ENCODE assay signal across 16 cellular contexts in the genomic region with DNA sequence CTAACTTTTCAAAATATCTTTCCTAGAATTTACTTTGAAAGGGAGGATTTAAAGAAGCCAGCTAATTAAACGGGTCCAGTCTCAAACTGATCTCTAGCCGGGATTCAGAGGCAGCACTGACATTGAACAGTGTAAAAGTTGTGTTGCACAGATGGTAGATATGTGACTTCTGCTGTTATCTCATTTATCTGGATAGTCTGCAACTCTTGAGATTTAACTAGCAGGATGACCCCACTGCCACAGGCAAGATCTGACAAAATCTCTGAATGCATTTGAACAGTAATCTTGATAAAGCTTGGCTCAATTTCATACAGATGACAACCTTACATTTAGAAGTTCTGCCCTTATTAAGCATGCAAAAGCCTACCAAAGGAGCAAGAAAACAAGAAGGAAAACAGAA.
"Had no signal": no experiment of that assay in that cellular context is flagged by ENCODE, and none has a peak within 500 bp of the region (broad histone marks: within the 10 kb centered on the region; RNA-seq: fewer than 3 reads in every experiment).

No MANE protein-coding gene starts in this region.

- H3K4me3 ChIP-seq: esophagus squamous epithelium, ovary, testis had no signal

- H3K27ac Mint-ChIP-seq: activated naive CD4-positive, alpha-beta T cell treated with anti-CD3 and anti-CD28 coated beads, Interleukin-2, amount 50 U/mL, for 72 hours; nephron progenitor cell; stimulated activated naive CD8-positive, alpha-beta T cell treated with anti-CD3 and anti-CD28 coated beads, Interleukin-15, amount 100 ng/mL, for 72 hours; T-helper 2 cell treated with Interferon-gamma antibody and Interleukin-4, amounts not matched to agents 5 μg/mL and 100 μg/mL, for 36 hours had no signal

- H3K27me3 ChIP-seq: esophagus squamous epithelium, ovary, testis had no signal

- H3K9me3 ChIP-seq: esophagus squamous epithelium, ovary, testis had no signal

- H3K36me3 Mint-ChIP-seq: activated naive CD4-positive, alpha-beta T cell treated with anti-CD3 and anti-CD28 coated beads, Interleukin-2, amount 50 U/mL, for 72 hours had no signal

- H3K36me3 ChIP-seq: esophagus squamous epithelium, ovary had no signal

- H3K27ac ChIP-seq: esophagus squamous epithelium, ovary, testis had no signal

- DNase-seq: activated effector memory CD4-positive, alpha-beta T cell treated with Interleukin-2 at 50 U/mL for 16 hours; activated T-cell treated with anti-CD3 and anti-CD28 coated beads, Interleukin-2, amount 50 U/mL, for 1 hour; amniotic stem cell; esophagus squamous epithelium; foreskin fibroblast; glutamatergic neuron; mammary epithelial cell; nephron progenitor cell; ovary; stimulated activated CD4-positive, alpha-beta T cell treated with anti-CD3 and anti-CD28 coated beads, Interleukin-15, amount 100 ng/mL, for 24 hours; stimulated activated CD4-positive, alpha-beta T cell treated with anti-CD3 and anti-CD28 coated beads, Interleukin-4, amount 100 ng/mL, for 24 hours; stimulated activated naive CD8-positive, alpha-beta T cell treated with anti-CD3 and anti-CD28 coated beads, Interleukin-15, amount 100 ng/mL, for 72 hours had no signal

- ATAC-seq: activated CD4-positive, CD25-positive, alpha-beta regulatory T cell treated with anti-CD3 and anti-CD28 coated beads, Interleukin-2, amount 50 U/mL, for 24 hours; activated naive CD4-positive, alpha-beta T cell treated with anti-CD3 and anti-CD28 coated beads, Interleukin-2, amount 50 U/mL, for 72 hours; stimulated activated naive CD8-positive, alpha-beta T cell treated with anti-CD3 and anti-CD28 coated beads, Interleukin-15, amount 100 ng/mL, for 72 hours had no signal

- H3K9me3 Mint-ChIP-seq: activated naive CD4-positive, alpha-beta T cell treated with anti-CD3 and anti-CD28 coated beads, Interleukin-2, amount 50 U/mL, for 72 hours; nephron progenitor cell; stimulated activated naive CD8-positive, alpha-beta T cell treated with anti-CD3 and anti-CD28 coated beads, Interleukin-15, amount 100 ng/mL, for 72 hours; T-helper 2 cell treated with Interferon-gamma antibody and Interleukin-4, amounts not matched to agents 5 μg/mL and 100 μg/mL, for 36 hours had no signal

- H3K4me1 ChIP-seq: esophagus squamous epithelium, testis had no signal

- H3K4me1 Mint-ChIP-seq: stimulated activated naive CD8-positive, alpha-beta T cell treated with anti-CD3 and anti-CD28 coated beads, Interleukin-15, amount 100 ng/mL, for 72 hours had no signal

- H3K4me3 Mint-ChIP-seq: nephron progenitor cell; stimulated activated naive CD8-positive, alpha-beta T cell treated with anti-CD3 and anti-CD28 coated beads, Interleukin-15, amount 100 ng/mL, for 72 hours; T-helper 2 cell treated with Interferon-gamma antibody and Interleukin-4, amounts not matched to agents 5 μg/mL and 100 μg/mL, for 36 hours had no signal

- H3K27me3 Mint-ChIP-seq: stimulated activated naive CD8-positive, alpha-beta T cell treated with anti-CD3 and anti-CD28 coated beads, Interleukin-15, amount 100 ng/mL, for 72 hours had no signal
